In genomic region chr17:21351366-21352065, GRCh38 we compare ENCODE assay signal across 31 cellular contexts. TPM values are rescaled to one million over a fixed set of nuclear protein-coding genes. Genes with fewer than 3 reads are reported as not detected.
A peak's percentile ranks its signal among the peaks of the same experiment; 100 is the strongest.
DNase-seq lines count a peak whose midpoint lies in the region; ATAC-seq, FAIRE-seq and TF ChIP-seq lines count a peak whose summit lies in the region.
"Had no signal": no experiment of that assay in that cellular context is flagged by ENCODE, and none has a peak within 500 bp of the region (broad histone marks: within the 10 kb centered on the region; RNA-seq: fewer than 3 reads in every experiment).

No MANE protein-coding gene starts in this region.

- H3K4me3 ChIP-seq in RWPE2 (ENCODE audit: severe bottlenecking) = no peak overlapping the region
- H3K4me3 ChIP-seq in upper lobe of right lung = no peak overlapping the region
- H3K4me3 ChIP-seq in CD8-positive, alpha-beta T cell (ENCODE audit: low read depth, low read length) = no peak overlapping the region
- H3K4me3 ChIP-seq: adrenal gland, dorsolateral prefrontal cortex, esophagus muscularis mucosa, GM23248, lung, stomach had no signal

- no peak overlapping the region for H3K4me3 Mint-ChIP-seq in neural crest cell
- no peak overlapping the region for H3K4me3 Mint-ChIP-seq in activated CD8-positive, alpha-beta memory T cell treated with anti-CD3 and anti-CD28 coated beads, Interleukin-2, amount 10 ng/mL, durations not matched to agents 7 days and 5 days
- no peak overlapping the region for H3K4me3 Mint-ChIP-seq in CD8-positive, alpha-beta T cell
- H3K4me3 Mint-ChIP-seq: activated T-helper 1 cell treated with anti-CD3 and anti-CD28 coated beads, Interleukin-12 subunit alpha, Interleukin-12 subunit beta, Interleukin-2, Interleukin-4 antibody, amounts not matched to agents 30 ng/mL and 10 ng/mL and 1 ng/mL, durations not matched to agents 14 hours and 24 hours and 36 hours; brain; natural killer cell treated with Interleukin-12 subunit alpha and Interleukin-12 subunit beta and Interleukin-15 and Interleukin-18, amount 100 ng/mL, for 72 hours had no signal

- H3K4me1 Mint-ChIP-seq in neural crest cell = peaks cover 20% of the 10 kb centered on the region
- peaks cover 2% of the 10 kb centered on the region for H3K4me1 Mint-ChIP-seq in activated CD8-positive, alpha-beta memory T cell treated with anti-CD3 and anti-CD28 coated beads, Interleukin-2, amount 10 ng/mL, durations not matched to agents 7 days and 5 days
- peaks cover 2% of the 10 kb centered on the region for H3K4me1 Mint-ChIP-seq in CD8-positive, alpha-beta T cell (ENCODE audit: low read depth)

- DNase-seq in HTR-8/SVneo (ENCODE audit: insufficient read length, low spot score) (no peak), RWPE2 (ENCODE audit: low spot score) (peak; percentile 37), neural crest cell (ENCODE audit: low read depth, low spot score) (no peak), upper lobe of right lung (peak; percentile 31), activated T-cell treated with anti-CD3 and anti-CD28 coated beads for 4 hours (no peak)
- no peak for DNase-seq in activated CD8-positive, alpha-beta memory T cell treated with anti-CD3 and anti-CD28 coated beads, Interleukin-2, amount 10 ng/mL, durations not matched to agents 7 days and 5 days
- DNase-seq in CD8-positive, alpha-beta T cell = no peak
- DNase-seq: activated CD4-positive, alpha-beta T cell treated with anti-CD3 and anti-CD28 coated beads, Interleukin-2, amount 50 U/mL, for 48 hours; activated CD4-positive, CD25-positive, alpha-beta regulatory T cell treated with anti-CD3 and anti-CD28 coated beads, Interleukin-2, amount 50 U/mL, for 72 hours; activated naive CD4-positive, alpha-beta T cell treated with Interleukin-2 at 50 U/mL for 16 hours; adrenal gland; DND-41; foreskin keratinocyte; GF-D8; GM23248; KBM-7; NCI-H1930; NCI-H524; PC-3; small intestine; stomach; T-helper 2 cell had no signal

- H3K9me3 ChIP-seq in RWPE2 (ENCODE audit: severe bottlenecking) (no peaks in the 10 kb centered on the region), upper lobe of right lung (no peaks in the 10 kb centered on the region)
- no peaks in the 10 kb centered on the region for H3K9me3 ChIP-seq in CD8-positive, alpha-beta T cell (ENCODE audit: low read length)
- H3K9me3 ChIP-seq: adrenal gland, esophagus muscularis mucosa, stomach had no signal

- no peaks in the 10 kb centered on the region for H3K27me3 Mint-ChIP-seq in neural crest cell (ENCODE audit: low read depth)
- H3K27me3 Mint-ChIP-seq in activated CD8-positive, alpha-beta memory T cell treated with anti-CD3 and anti-CD28 coated beads, Interleukin-2, amount 10 ng/mL, durations not matched to agents 7 days and 5 days = no peaks in the 10 kb centered on the region
- H3K27me3 Mint-ChIP-seq in CD8-positive, alpha-beta T cell (ENCODE audit: low read depth) = no peaks in the 10 kb centered on the region
- H3K27me3 Mint-ChIP-seq: natural killer cell treated with Interleukin-12 subunit alpha and Interleukin-12 subunit beta and Interleukin-15 and Interleukin-18, amount 100 ng/mL, for 72 hours had no signal

- peak overlapping the region; percentile 43 for H3K27ac Mint-ChIP-seq in neural crest cell (ENCODE audit: unreplicated experiment)
- H3K27ac Mint-ChIP-seq in activated CD8-positive, alpha-beta memory T cell treated with anti-CD3 and anti-CD28 coated beads, Interleukin-2, amount 10 ng/mL, durations not matched to agents 7 days and 5 days = no peak overlapping the region
- H3K27ac Mint-ChIP-seq in CD8-positive, alpha-beta T cell = no peak overlapping the region
- H3K27ac Mint-ChIP-seq: activated T-helper 1 cell treated with anti-CD3 and anti-CD28 coated beads, Interleukin-12 subunit alpha, Interleukin-12 subunit beta, Interleukin-2, Interleukin-4 antibody, amounts not matched to agents 30 ng/mL and 10 ng/mL and 1 ng/mL, durations not matched to agents 14 hours and 24 hours and 36 hours; natural killer cell treated with Interleukin-12 subunit alpha and Interleukin-12 subunit beta and Interleukin-15 and Interleukin-18, amount 100 ng/mL, for 72 hours had no signal

- ATAC-seq in RWPE2 (ENCODE audit: low read depth) (no peak), upper lobe of right lung (no peak)
- ATAC-seq in activated CD8-positive, alpha-beta memory T cell treated with anti-CD3 and anti-CD28 coated beads, Interleukin-2, amount 10 ng/mL, durations not matched to agents 7 days and 5 days = no peak
- no peak for ATAC-seq in CD8-positive, alpha-beta T cell
- ATAC-seq: foreskin keratinocyte, PC-3, Right ventricle myocardium inferior had no signal

- CTCF ChIA-PET in activated CD8-positive, alpha-beta memory T cell treated with anti-CD3 and anti-CD28 coated beads, Interleukin-2, amount 10 ng/mL, durations not matched to agents 7 days and 5 days (lab: Charles Lee) = no interaction called here
- CTCF ChIA-PET in CD8-positive, alpha-beta T cell (lab: Charles Lee) = no interaction called here

- H3K36me3 ChIP-seq in RWPE2 (ENCODE audit: low read depth) (no peaks in the 10 kb centered on the region), upper lobe of right lung (no peaks in the 10 kb centered on the region)
- no peaks in the 10 kb centered on the region for H3K36me3 ChIP-seq in CD8-positive, alpha-beta T cell (ENCODE audit: insufficient read depth, low read length)
- H3K36me3 ChIP-seq: adrenal gland, esophagus muscularis mucosa, stomach had no signal

- no peaks in the 10 kb centered on the region for H3K36me3 Mint-ChIP-seq in neural crest cell (ENCODE audit: low read depth)
- H3K36me3 Mint-ChIP-seq in activated CD8-positive, alpha-beta memory T cell treated with anti-CD3 and anti-CD28 coated beads, Interleukin-2, amount 10 ng/mL, durations not matched to agents 7 days and 5 days = no peaks in the 10 kb centered on the region
- H3K36me3 Mint-ChIP-seq in CD8-positive, alpha-beta T cell = no peaks in the 10 kb centered on the region
- H3K36me3 Mint-ChIP-seq: brain; natural killer cell treated with Interleukin-12 subunit alpha and Interleukin-12 subunit beta and Interleukin-15 and Interleukin-18, amount 100 ng/mL, for 72 hours had no signal

- no peaks in the 10 kb centered on the region for H3K27me3 ChIP-seq in RWPE2 (ENCODE audit: insufficient read depth, poor library complexity, severe bottlenecking)
- no peaks in the 10 kb centered on the region for H3K27me3 ChIP-seq in upper lobe of right lung
- H3K27me3 ChIP-seq in CD8-positive, alpha-beta T cell (ENCODE audit: insufficient read depth, low read length) = no peaks in the 10 kb centered on the region
- H3K27me3 ChIP-seq: adrenal gland, dorsolateral prefrontal cortex, esophagus muscularis mucosa, foreskin keratinocyte, stomach had no signal

- intact Hi-C loops in upper lobe of right lung (cut with DNase I) = no loop called here
- intact Hi-C loops in CD8-positive, alpha-beta T cell (cut with DNase I, micrococcal nuclease) = no loop called here

- H3K4me1 ChIP-seq in RWPE2 (ENCODE audit: insufficient read depth, poor library complexity, severe bottlenecking) (no peaks in the 10 kb centered on the region), upper lobe of right lung (no peaks in the 10 kb centered on the region)
- no peaks in the 10 kb centered on the region for H3K4me1 ChIP-seq in CD8-positive, alpha-beta T cell (ENCODE audit: insufficient read depth, low read length)
- H3K4me1 ChIP-seq: adrenal gland, foreskin keratinocyte had no signal

- H3K27ac ChIP-seq in RWPE2 (ENCODE audit: poor library complexity, severe bottlenecking) (no peak overlapping the region), upper lobe of right lung (no peak overlapping the region)
- H3K27ac ChIP-seq in CD8-positive, alpha-beta T cell (ENCODE audit: low read depth, low read length) = no peak overlapping the region
- H3K27ac ChIP-seq: adrenal gland, dorsolateral prefrontal cortex, esophagus muscularis mucosa, foreskin keratinocyte, GM23248, stomach had no signal

- no peak for TF ChIP-seq CTCF in RWPE2 (IDR thresholded peaks at IDR 0.05; ENCODE audit: poor library complexity, severe bottlenecking)
- TF ChIP-seq CTCF in neural crest cell (conservative IDR thresholded peaks at IDR 0.05) = no peak
- no peak for TF ChIP-seq CTCF in upper lobe of right lung (IDR thresholded peaks at IDR 0.05)
- TF ChIP-seq CTCF in CD8-positive, alpha-beta T cell (IDR thresholded peaks at IDR 0.05) = no peak

- POLR2A ChIA-PET in CD8-positive, alpha-beta T cell (lab: Charles Lee) = no interaction called here

- H3K9me3 Mint-ChIP-seq in neural crest cell = no peaks in the 10 kb centered on the region
- no peaks in the 10 kb centered on the region for H3K9me3 Mint-ChIP-seq in activated CD8-positive, alpha-beta memory T cell treated with anti-CD3 and anti-CD28 coated beads, Interleukin-2, amount 10 ng/mL, durations not matched to agents 7 days and 5 days (ENCODE audit: low read depth)
- no peaks in the 10 kb centered on the region for H3K9me3 Mint-ChIP-seq in CD8-positive, alpha-beta T cell
- H3K9me3 Mint-ChIP-seq: activated T-helper 1 cell treated with anti-CD3 and anti-CD28 coated beads, Interleukin-12 subunit alpha, Interleukin-12 subunit beta, Interleukin-2, Interleukin-4 antibody, amounts not matched to agents 30 ng/mL and 10 ng/mL and 1 ng/mL, durations not matched to agents 14 hours and 24 hours and 36 hours; natural killer cell treated with Interleukin-12 subunit alpha and Interleukin-12 subunit beta and Interleukin-15 and Interleukin-18, amount 100 ng/mL, for 72 hours had no signal

- peak; percentile 86 for FAIRE-seq in HTR-8/SVneo (lab: Jason Lieb, UNC)
- FAIRE-seq: endometrium, small intestine had no signal

RNA-seq across cellular contexts. Expression of gene KCNJ12, which starts 24.6 kb away (rescaled TPM):
- total RNA-seq in neural crest cell = 6.1 and 6.6 TPM in 2 replicates
- 2.5 TPM for total RNA-seq in upper lobe of right lung
- not detected for total RNA-seq in activated CD8-positive, alpha-beta memory T cell treated with anti-CD3 and anti-CD28 coated beads, Interleukin-2, amount 10 ng/mL, durations not matched to agents 7 days and 5 days
- total RNA-seq in CD8-positive, alpha-beta T cell = under 1 TPM; 0.08 to 0.31 TPM
- total RNA-seq: activated T-helper 1 cell treated with anti-CD3 and anti-CD28 coated beads, Interleukin-12 subunit alpha, Interleukin-12 subunit beta, Interleukin-2, Interleukin-4 antibody, amounts not matched to agents 30 ng/mL and 10 ng/mL and 1 ng/mL, durations not matched to agents 14 hours and 24 hours and 36 hours; MCF 10A; natural killer cell treated with Interleukin-12 subunit alpha and Interleukin-12 subunit beta and Interleukin-15 and Interleukin-18, amount 100 ng/mL, for 72 hours had no signal

Comparison
In these comparisons a context has a peak if more than half of its experiments do, and no peak if none do; other contexts are left out.
1. DNase-seq: peak in RWPE2 (single experiment) and upper lobe of right lung (single experiment); none in HTR-8/SVneo (single experiment), neural crest cell (single experiment), activated CD8-positive, alpha-beta memory T cell treated with anti-CD3 and anti-CD28 coated beads, Interleukin-2, amount 10 ng/mL, durations not matched to agents 7 days and 5 days (single experiment), CD8-positive, alpha-beta T cell (0 of 7) and activated T-cell treated with anti-CD3 and anti-CD28 coated beads for 4 hours (single experiment).